19 cellular contexts compared by ENCODE assay signal in genomic region chr14:40394634-40395340, GRCh38.
DNase-seq lines count a peak whose midpoint lies in the region; ATAC-seq, FAIRE-seq and TF ChIP-seq lines count a peak whose summit lies in the region.
"Had no signal": no experiment of that assay in that cellular context is flagged by ENCODE, and none has a peak within 500 bp of the region (broad histone marks: within the 10 kb centered on the region; RNA-seq: fewer than 3 reads in every experiment).

No MANE protein-coding gene starts in this region.

- H3K4me3 ChIP-seq in PC-3 (ENCODE audit: low read length), result no peak overlapping the region
- no peak overlapping the region for H3K4me3 ChIP-seq in bronchial epithelial cell (ENCODE audit: low read depth, low read length)
- H3K4me3 ChIP-seq in tibial nerve, result no peak overlapping the region
- H3K4me3 ChIP-seq: BLaER1, HAP-1, Peyer's patch, SJCRH30 had no signal

- TF ChIP-seq CTCF in PC-3 (conservative IDR thresholded peaks at IDR 0.05; ENCODE audit: low read depth, low read length) (no peak), bronchial epithelial cell (IDR thresholded peaks at IDR 0.05; ENCODE audit: insufficient read depth, low read length, severe bottlenecking) (no peak), progenitor cell of endocrine pancreas (IDR thresholded peaks at IDR 0.05; ENCODE audit: unreplicated experiment) (no peak), tibial nerve (IDR thresholded peaks at IDR 0.05) (no peak)

- H3K4me1 ChIP-seq in PC-3 (ENCODE audit: insufficient read depth, low read length) (peaks cover 12% of the 10 kb centered on the region), tibial nerve (no peaks in the 10 kb centered on the region)
- H3K4me1 ChIP-seq: BLaER1, Caco-2, HAP-1, Peyer's patch, SJCRH30 had no signal

- H3K9me3 Mint-ChIP-seq in progenitor cell of endocrine pancreas (ENCODE audit: low read depth), result no peaks in the 10 kb centered on the region

- H3K36me3 Mint-ChIP-seq in progenitor cell of endocrine pancreas (ENCODE audit: insufficient read depth), result no peaks in the 10 kb centered on the region
- H3K36me3 Mint-ChIP-seq: CD4-positive, alpha-beta memory T cell had no signal

- no peaks in the 10 kb centered on the region for H4K20me1 ChIP-seq in PC-3 (ENCODE audit: low read length)
- H4K20me1 ChIP-seq: BLaER1 had no signal

- H3K27me3 Mint-ChIP-seq in progenitor cell of endocrine pancreas, result no peaks in the 10 kb centered on the region
- H3K27me3 Mint-ChIP-seq: CD4-positive, alpha-beta memory T cell had no signal

- no peak overlapping the region for H3K9ac ChIP-seq in PC-3 (ENCODE audit: low read length)
- H3K9ac ChIP-seq: BLaER1 had no signal

- H3K4me3 Mint-ChIP-seq in progenitor cell of endocrine pancreas (ENCODE audit: low read depth), result no peak overlapping the region
- H3K4me3 Mint-ChIP-seq: CD4-positive, alpha-beta memory T cell had no signal

- H3K9me3 ChIP-seq in PC-3 (ENCODE audit: low read length) (no peaks in the 10 kb centered on the region), tibial nerve (no peaks in the 10 kb centered on the region)
- H3K9me3 ChIP-seq: BLaER1, Caco-2, HAP-1, Peyer's patch, SJCRH30 had no signal

- CTCF ChIA-PET in PC-3 (lab: Charles Lee), result no interaction called here

- no peak overlapping the region for H3K27ac ChIP-seq in PC-3 (ENCODE audit: low read length)
- no peak overlapping the region for H3K27ac ChIP-seq in tibial nerve
- H3K27ac ChIP-seq: BLaER1, Peyer's patch, SJCRH30 had no signal

- H3K36me3 ChIP-seq in PC-3 (ENCODE audit: low read depth, low read length) (no peaks in the 10 kb centered on the region), bronchial epithelial cell (ENCODE audit: control insufficient read depth, insufficient read depth, low read length) (no peaks in the 10 kb centered on the region), tibial nerve (no peaks in the 10 kb centered on the region)
- H3K36me3 ChIP-seq: BLaER1, HAP-1, Peyer's patch, SJCRH30 had no signal

- no peaks in the 10 kb centered on the region for H3F3A ChIP-seq in PC-3 (ENCODE audit: low read length, unreplicated experiment)

- no peaks in the 10 kb centered on the region for H3K9me2 ChIP-seq in PC-3 (replicated peaks; ENCODE audit: low read length)

- H3K27me3 ChIP-seq in PC-3 (ENCODE audit: low read length) (peaks cover 3% of the 10 kb centered on the region; the same call in 1 of the 2 replicates), bronchial epithelial cell (ENCODE audit: control insufficient read depth, insufficient read depth, low read length) (no peaks in the 10 kb centered on the region), tibial nerve (no peaks in the 10 kb centered on the region)
- H3K27me3 ChIP-seq: BLaER1, Peyer's patch, SJCRH30 had no signal

- H3K4me1 Mint-ChIP-seq in progenitor cell of endocrine pancreas (ENCODE audit: low read depth), result no peaks in the 10 kb centered on the region
- H3K4me1 Mint-ChIP-seq: CD4-positive, alpha-beta memory T cell had no signal

- ATAC-seq in PC-3, result peak; percentile 72
- no peak for ATAC-seq in GM21515 (IDR thresholded peaks at IDR 0.05; ENCODE audit: unreplicated experiment)
- ATAC-seq in GM18502 (IDR thresholded peaks at IDR 0.05; ENCODE audit: poor library complexity, unreplicated experiment), result no peak

- no TSS peak for BruUV-seq in PC-3 (replicated peaks; lab: Mats Ljungman, UMichigan)

- peak overlapping the region; percentile 25; the same call in 1 of the 2 replicates for H3K4me2 ChIP-seq in PC-3 (ENCODE audit: low read length)
- H3K4me2 ChIP-seq: BLaER1 had no signal

- TF ChIP-seq POLR2A in tibial nerve (IDR thresholded peaks at IDR 0.05), result no peak

- no peaks in the 10 kb centered on the region for H3K79me2 ChIP-seq in PC-3 (ENCODE audit: low read length)

- TF ChIP-seq EP300 in tibial nerve (IDR thresholded peaks at IDR 0.05), result no peak

- peak; percentile 10 for DNase-seq in M059J (ENCODE audit: low read depth)
- peak; percentile 60 for DNase-seq in PC-3
- peak; percentile 13 for DNase-seq in bronchial epithelial cell (ENCODE audit: low read depth)
- DNase-seq in progenitor cell of endocrine pancreas (ENCODE audit: low spot score, unreplicated experiment), result no peak
- no peak for DNase-seq in tibial nerve (ENCODE audit: low spot score in 2 of 2)
- DNase-seq: Caco-2; CD4-positive, alpha-beta memory T cell; DMS 273 treated with DMSO at 0.1 percent for 48 hours; DMS79 treated with DMSO at 0.1 percent for 48 hours; NCI-H1092 treated with DMSO at 0.1 percent for 48 hours; NCI-H1436 treated with DMSO at 0.1 percent for 48 hours; NCI-H1930; NCI-H510A; Peyer's patch had no signal

- POLR2A ChIA-PET in PC-3 (lab: Charles Lee; ENCODE audit: unreplicated experiment), result no interaction called here

- peak overlapping the region; percentile 11 for H3K27ac Mint-ChIP-seq in progenitor cell of endocrine pancreas
- H3K27ac Mint-ChIP-seq: CD4-positive, alpha-beta memory T cell had no signal

- FAIRE-seq in bronchial epithelial cell (lab: Jason Lieb, UNC), result no peak

- intact Hi-C loops in PC-3 (cut with micrococcal nuclease), result no loop called here

- H2AFZ ChIP-seq in PC-3 (ENCODE audit: low read length), result no peak overlapping the region

- WGBS in tibial nerve, 2 donors, result 65 to 72% methylated on average over 3 of the region's 3 CpGs

Comparison
In these comparisons a context has a peak if more than half of its experiments do, and no peak if none do; other contexts are left out.
1. DNase-seq: peak in M059J (single experiment), PC-3 (single experiment) and bronchial epithelial cell (single experiment); none in progenitor cell of endocrine pancreas (single experiment) and tibial nerve (0 of 2).